Comparison of ENCODE assay signal across 26 cellular contexts in the genomic region with DNA sequence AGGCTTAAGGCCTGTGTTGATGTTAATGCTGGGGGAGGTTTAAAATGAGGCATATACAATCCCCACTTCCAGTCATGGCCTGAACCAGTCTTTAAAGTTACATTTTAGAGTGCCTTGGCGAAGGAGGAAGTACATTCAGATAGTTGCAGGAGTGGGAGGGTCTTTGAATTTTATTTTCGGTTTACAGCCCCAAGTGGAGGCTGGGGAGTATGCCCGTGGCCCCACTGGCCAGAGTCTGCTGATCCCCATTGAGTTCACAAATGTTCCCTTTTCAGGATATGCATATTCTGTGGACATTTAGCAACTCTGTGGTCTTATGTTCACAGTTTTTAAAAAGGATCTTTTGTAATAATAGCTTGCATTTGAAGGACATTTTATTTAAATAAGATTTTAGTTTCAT.
DNase-seq lines count a peak whose midpoint lies in the region; ATAC-seq and TF ChIP-seq lines count a peak whose summit lies in the region.
"Had no signal": no experiment of that assay in that cellular context is flagged by ENCODE, and none has a peak within 500 bp of the region (broad histone marks: within the 10 kb centered on the region; RNA-seq: fewer than 3 reads in every experiment).

No MANE protein-coding gene starts in this region.

- ATAC-seq in CD8-positive, alpha-beta T cell = no peak
- peak; percentile 68 for ATAC-seq in naive thymus-derived CD4-positive, alpha-beta T cell
- no peak for ATAC-seq in GM18505 (IDR thresholded peaks at IDR 0.05; ENCODE audit: unreplicated experiment)
- ATAC-seq in GM18502 (IDR thresholded peaks at IDR 0.05; ENCODE audit: poor library complexity, unreplicated experiment) = no peak
- ATAC-seq: esophagus mucosa, left lobe of liver had no signal

- no peaks in the 10 kb centered on the region for H3K4me1 ChIP-seq in CD8-positive, alpha-beta T cell (ENCODE audit: insufficient read depth, low read length)
- peaks cover 67% of the 10 kb centered on the region for H3K4me1 ChIP-seq in Loucy (ENCODE audit: insufficient read depth, low read length, poor library complexity, severe bottlenecking)
- H3K4me1 ChIP-seq in naive thymus-derived CD4-positive, alpha-beta T cell (ENCODE audit: control insufficient read depth in 2 of 2, insufficient read depth in 2 of 2, low read length in 2 of 2) = no peaks in the 10 kb centered on the region
- H3K4me1 ChIP-seq: colonic mucosa, Peyer's patch, sigmoid colon, thyroid gland had no signal

- H2AFZ ChIP-seq in Loucy (ENCODE audit: low read length) = no peak overlapping the region

- no peak overlapping the region for H3K4me3 Mint-ChIP-seq in CD8-positive, alpha-beta T cell
- no peak overlapping the region for H3K4me3 Mint-ChIP-seq in naive thymus-derived CD4-positive, alpha-beta T cell
- H3K4me3 Mint-ChIP-seq: activated naive CD4-positive, alpha-beta T cell treated with anti-CD3 and anti-CD28 coated beads, Interleukin-2, amount 50 U/mL, for 24 hours; immature natural killer cell; nephron progenitor cell; stimulated activated naive CD8-positive, alpha-beta T cell treated with anti-CD3 and anti-CD28 coated beads, Interleukin-15, Interleukin-2, amounts not matched to agents 100 ng/mL and 50 ng/mL, for 24 hours had no signal

- no peaks in the 10 kb centered on the region for H3K36me3 ChIP-seq in CD8-positive, alpha-beta T cell (ENCODE audit: insufficient read depth, low read length)
- no peaks in the 10 kb centered on the region for H3K36me3 ChIP-seq in Loucy (ENCODE audit: insufficient read depth, low read length)
- H3K36me3 ChIP-seq in naive thymus-derived CD4-positive, alpha-beta T cell (ENCODE audit: control insufficient read depth in 2 of 3, insufficient read depth in 3 of 3, low read length in 3 of 3) = no peaks in the 10 kb centered on the region
- H3K36me3 ChIP-seq: colonic mucosa, Peyer's patch, sigmoid colon, thyroid gland had no signal

- H3K9me3 Mint-ChIP-seq in CD8-positive, alpha-beta T cell = no peaks in the 10 kb centered on the region
- H3K9me3 Mint-ChIP-seq in naive thymus-derived CD4-positive, alpha-beta T cell = peaks cover 0 to 5% (median 0%) of the 10 kb centered on the region in 11 donors
- H3K9me3 Mint-ChIP-seq: activated naive CD4-positive, alpha-beta T cell treated with anti-CD3 and anti-CD28 coated beads, Interleukin-2, amount 50 U/mL, for 24 hours; stimulated activated naive CD8-positive, alpha-beta T cell treated with anti-CD3 and anti-CD28 coated beads, Interleukin-15, Interleukin-2, amounts not matched to agents 100 ng/mL and 50 ng/mL, for 24 hours had no signal

- H3K9ac ChIP-seq in Loucy (ENCODE audit: low read depth, low read length, poor library complexity, severe bottlenecking) = no peak overlapping the region

- H3K4me3 ChIP-seq in CD8-positive, alpha-beta T cell (ENCODE audit: low read depth, low read length) = no peak overlapping the region
- H3K4me3 ChIP-seq in Loucy (ENCODE audit: low read length, poor library complexity, severe bottlenecking) = no peak overlapping the region
- no peak overlapping the region for H3K4me3 ChIP-seq in naive thymus-derived CD4-positive, alpha-beta T cell (ENCODE audit: low read length)
- H3K4me3 ChIP-seq: colonic mucosa, Peyer's patch, sigmoid colon, thyroid gland had no signal

- POLR2A ChIA-PET in CD8-positive, alpha-beta T cell (lab: Charles Lee) = no interaction called here
- POLR2A ChIA-PET in naive thymus-derived CD4-positive, alpha-beta T cell (lab: Charles Lee) = no interaction called here

- TF ChIP-seq CTCF in CD8-positive, alpha-beta T cell (IDR thresholded peaks at IDR 0.05) = no peak
- no peak for TF ChIP-seq CTCF in Loucy (conservative IDR thresholded peaks at IDR 0.05; ENCODE audit: low read length)

- H4K20me1 ChIP-seq in Loucy (ENCODE audit: insufficient read depth, low read length, poor library complexity, severe bottlenecking) = no peaks in the 10 kb centered on the region

- DNase-seq in CD8-positive, alpha-beta T cell = no peak
- DNase-seq in SIG-M5 treated with dmso at 0.1 percent for 504 hours (lab: John Stamatoyannopoulos, UW; ENCODE audit: unreplicated experiment) = peak; percentile 85
- DNase-seq in naive thymus-derived CD4-positive, alpha-beta T cell = no peak
- no peak for DNase-seq in COLO668 (lab: John Stamatoyannopoulos, UW; ENCODE audit: unreplicated experiment)
- DNase-seq: activated CD4-positive, alpha-beta T cell treated with anti-CD3 and anti-CD28 coated beads, Interleukin-2, amount 50 U/mL, for 1 hour; colonic mucosa; DMS53; GOT3; hippocampal formation; immature natural killer cell; NCI-H1436; NCI-H2107; NCI-H446 treated with DMSO at 0.1 percent for 48 hours; nephron progenitor cell; Peyer's patch; posterior cingulate gyrus; sigmoid colon; T-helper 2 cell; thyroid gland had no signal

- peak overlapping the region; percentile 25 for H3K4me2 ChIP-seq in Loucy (ENCODE audit: low read depth, low read length, poor library complexity, severe bottlenecking)

- H3K36me3 Mint-ChIP-seq in CD8-positive, alpha-beta T cell = no peaks in the 10 kb centered on the region
- H3K36me3 Mint-ChIP-seq in naive thymus-derived CD4-positive, alpha-beta T cell = no peaks in the 10 kb centered on the region
- H3K36me3 Mint-ChIP-seq: activated naive CD4-positive, alpha-beta T cell treated with anti-CD3 and anti-CD28 coated beads, Interleukin-2, amount 50 U/mL, for 24 hours; immature natural killer cell had no signal

- peak overlapping the region; percentile 1 for H3K27ac Mint-ChIP-seq in CD8-positive, alpha-beta T cell
- peak overlapping the region in 4 of 9 donors; percentile 19 to 34 (median 30) for H3K27ac Mint-ChIP-seq in naive thymus-derived CD4-positive, alpha-beta T cell
- H3K27ac Mint-ChIP-seq: activated naive CD4-positive, alpha-beta T cell treated with anti-CD3 and anti-CD28 coated beads, Interleukin-2, amount 50 U/mL, for 24 hours; immature natural killer cell; nephron progenitor cell; stimulated activated naive CD8-positive, alpha-beta T cell treated with anti-CD3 and anti-CD28 coated beads, Interleukin-15, Interleukin-2, amounts not matched to agents 100 ng/mL and 50 ng/mL, for 24 hours had no signal

- H3K9me3 ChIP-seq in CD8-positive, alpha-beta T cell (ENCODE audit: low read length) = no peaks in the 10 kb centered on the region
- H3K9me3 ChIP-seq in Loucy (ENCODE audit: insufficient read depth, low read depth, low read length) = no peaks in the 10 kb centered on the region
- H3K9me3 ChIP-seq in naive thymus-derived CD4-positive, alpha-beta T cell (ENCODE audit: control insufficient read depth in 2 of 3, low read length in 3 of 3) = no peaks in the 10 kb centered on the region
- H3K9me3 ChIP-seq: colonic mucosa, Peyer's patch, sigmoid colon, thyroid gland had no signal

- H3K27ac ChIP-seq in CD8-positive, alpha-beta T cell (ENCODE audit: low read depth, low read length) = no peak overlapping the region
- H3K27ac ChIP-seq in naive thymus-derived CD4-positive, alpha-beta T cell (ENCODE audit: low read depth, low read length) = no peak overlapping the region
- H3K27ac ChIP-seq: colonic mucosa, Peyer's patch, sigmoid colon, thyroid gland had no signal

- no peaks in the 10 kb centered on the region for H3K9me2 ChIP-seq in Loucy (replicated peaks; ENCODE audit: low read depth, low read length)

- no peak for TF ChIP-seq POLR2A in GM18505 (IDR thresholded peaks at IDR 0.05; ENCODE audit: borderline replicate concordance, extremely low read depth, insufficient read depth, insufficient read length)

- no peaks in the 10 kb centered on the region for H3K27me3 ChIP-seq in CD8-positive, alpha-beta T cell (ENCODE audit: insufficient read depth, low read length)
- no peaks in the 10 kb centered on the region for H3K27me3 ChIP-seq in Loucy (ENCODE audit: insufficient read depth, low read length, poor library complexity, severe bottlenecking)
- no peaks in the 10 kb centered on the region for H3K27me3 ChIP-seq in naive thymus-derived CD4-positive, alpha-beta T cell (ENCODE audit: control insufficient read depth in 2 of 2, insufficient read depth in 2 of 2, low read length in 2 of 2)
- H3K27me3 ChIP-seq: colonic mucosa, Peyer's patch, sigmoid colon, thyroid gland had no signal

- CTCF ChIA-PET in CD8-positive, alpha-beta T cell (lab: Charles Lee) = interaction anchor here (1.0 kb wide), 1 partner anchor 17 kb away, joined by 3 read pairs; no protein-coding TSS in a partner anchor
- CTCF ChIA-PET in naive thymus-derived CD4-positive, alpha-beta T cell (lab: Charles Lee) = no interaction called here

- intact Hi-C loops in CD8-positive, alpha-beta T cell (cut with DNase I, micrococcal nuclease) = no loop called here
- intact Hi-C loops in naive thymus-derived CD4-positive, alpha-beta T cell (cut with micrococcal nuclease) = no loop called here

- H3F3A ChIP-seq in Loucy (ENCODE audit: low read depth) = peaks cover 13% of the 10 kb centered on the region; the same call in 1 of the 2 replicates

- H3K79me2 ChIP-seq in Loucy (ENCODE audit: insufficient read depth, low read length) = no peaks in the 10 kb centered on the region

- no peaks in the 10 kb centered on the region for H3K27me3 Mint-ChIP-seq in CD8-positive, alpha-beta T cell (ENCODE audit: low read depth)
- peaks cover 0 to 2% (median 0%) of the 10 kb centered on the region in 5 donors for H3K27me3 Mint-ChIP-seq in naive thymus-derived CD4-positive, alpha-beta T cell
- H3K27me3 Mint-ChIP-seq: activated naive CD4-positive, alpha-beta T cell treated with anti-CD3 and anti-CD28 coated beads, Interleukin-2, amount 50 U/mL, for 24 hours; stimulated activated naive CD8-positive, alpha-beta T cell treated with anti-CD3 and anti-CD28 coated beads, Interleukin-15, Interleukin-2, amounts not matched to agents 100 ng/mL and 50 ng/mL, for 24 hours had no signal

- peaks cover 7% of the 10 kb centered on the region for H3K4me1 Mint-ChIP-seq in CD8-positive, alpha-beta T cell (ENCODE audit: low read depth)
- peaks cover 2 to 17% (median 12%) of the 10 kb centered on the region in 7 donors for H3K4me1 Mint-ChIP-seq in naive thymus-derived CD4-positive, alpha-beta T cell
- H3K4me1 Mint-ChIP-seq: immature natural killer cell had no signal
